8 cellular contexts compared by ENCODE assay signal in the genomic region with DNA sequence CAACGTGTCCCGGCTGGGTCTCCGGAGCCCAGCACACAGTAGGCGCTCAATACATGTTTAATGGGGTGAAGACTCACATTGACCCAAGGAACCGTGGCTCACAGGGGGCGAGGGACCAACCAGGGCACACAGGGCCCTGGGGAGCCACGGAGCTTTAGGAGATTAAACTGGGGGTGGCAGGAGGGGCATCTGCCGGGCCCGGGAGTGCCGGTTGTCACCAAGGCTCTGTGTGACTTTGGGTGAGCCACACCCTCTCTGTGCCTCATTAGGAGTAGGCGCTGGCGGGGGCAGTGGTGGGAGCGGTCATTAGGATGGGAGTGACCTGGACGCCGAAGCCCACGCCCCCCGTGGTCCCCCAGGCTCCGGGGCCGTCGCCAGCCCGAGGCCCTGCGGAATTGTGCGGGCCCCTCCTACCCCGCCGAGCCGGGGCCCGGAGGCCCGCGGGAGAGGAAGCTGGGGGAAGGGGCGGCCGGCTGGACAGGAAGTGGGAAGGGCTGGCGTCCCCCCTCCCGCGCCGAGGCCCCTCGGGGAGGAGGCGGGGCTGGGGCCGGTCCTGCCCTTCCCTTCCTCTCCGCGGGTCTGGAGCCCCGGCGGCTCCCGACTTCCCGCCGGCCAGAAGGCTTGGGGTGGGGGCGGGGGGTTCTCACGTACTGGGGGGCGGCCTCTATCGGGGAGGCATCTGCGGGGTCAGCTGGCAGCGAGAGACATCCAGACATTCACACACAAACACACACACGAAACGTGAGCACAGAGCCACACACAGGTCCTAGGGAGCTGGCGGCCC. TPM values are rescaled to one million over a fixed set of nuclear protein-coding genes. Genes with fewer than 3 reads are reported as not detected.
DNase-seq lines count a peak whose midpoint lies in the region; ATAC-seq and TF ChIP-seq lines count a peak whose summit lies in the region.

No MANE protein-coding gene starts in this region.

- DNase-seq in Ammon's horn (ENCODE audit: low spot score): peak; percentile 66
- peak; percentile 82 for DNase-seq in GM13976 (ENCODE audit: low spot score)
- peak; percentile 83 for DNase-seq in NCI-H748 (lab: John Stamatoyannopoulos, UW; ENCODE audit: unreplicated experiment)
- peak; percentile 92 for DNase-seq in Right ventricle myocardium inferior (ENCODE audit: missing footprints)

- no peaks in the 10 kb centered on the region for H3K36me3 Mint-ChIP-seq in activated naive CD4-positive, alpha-beta T cell treated with anti-CD3 and anti-CD28 coated beads, Interleukin-2, amount 50 U/mL, for 24 hours

- peak overlapping the region; percentile 72 for H3K27ac ChIP-seq in neutrophil

- H3K36me3 ChIP-seq in neutrophil: no peaks in the 10 kb centered on the region

- peaks cover 95% of the 10 kb centered on the region for H3K27me3 ChIP-seq in neutrophil

- peaks cover 14% of the 10 kb centered on the region for H3K27me3 Mint-ChIP-seq in activated naive CD4-positive, alpha-beta T cell treated with anti-CD3 and anti-CD28 coated beads, Interleukin-2, amount 50 U/mL, for 24 hours

- peaks cover 60% of the 10 kb centered on the region for H3K4me1 Mint-ChIP-seq in activated naive CD4-positive, alpha-beta T cell treated with anti-CD3 and anti-CD28 coated beads, Interleukin-2, amount 50 U/mL, for 24 hours

- H3K4me1 ChIP-seq in neutrophil (ENCODE audit: control insufficient read depth in 1 of 2, insufficient read depth in 1 of 2, low read depth in 1 of 2, low read length in 1 of 2): peaks cover 53 to 54% of the 10 kb centered on the region in 2 experiments

- no peak for TF ChIP-seq CTCF in GM13976 (IDR thresholded peaks at IDR 0.05; ENCODE audit: borderline replicate concordance, control extremely low read depth, extremely low read depth, insufficient read depth, missing control alignments)
- TF ChIP-seq CTCF in neutrophil (IDR thresholded peaks at IDR 0.05): peak; percentile 22

- no peaks in the 10 kb centered on the region for H3K9me3 Mint-ChIP-seq in activated naive CD4-positive, alpha-beta T cell treated with anti-CD3 and anti-CD28 coated beads, Interleukin-2, amount 50 U/mL, for 24 hours

- intact Hi-C loops in Right ventricle myocardium inferior (cut with DNase I): loop anchor here (5.0 kb wide), 1 partner anchor 135 kb away; the partner anchor contains the start of gene JUND

- ATAC-seq in Right ventricle myocardium inferior: peak; percentile 64
- no peak for ATAC-seq in HG03045 (IDR thresholded peaks at IDR 0.05; ENCODE audit: unreplicated experiment)
- no peak for ATAC-seq in GM21717 (IDR thresholded peaks at IDR 0.05; ENCODE audit: unreplicated experiment)

- peak overlapping the region; percentile 86 for H3K4me3 Mint-ChIP-seq in activated naive CD4-positive, alpha-beta T cell treated with anti-CD3 and anti-CD28 coated beads, Interleukin-2, amount 50 U/mL, for 24 hours

- in situ Hi-C loops in GM13976 (cut with MboI; ENCODE audit: low sequenced_read_pairs, unreplicated experiment): no loop called here

- H3K9me3 ChIP-seq in neutrophil: no peaks in the 10 kb centered on the region

- H3K4me3 ChIP-seq in neutrophil (ENCODE audit: low read depth in 1 of 2, low read length in 1 of 2): peak overlapping the region; percentile 59 to 77

- peak overlapping the region; percentile 23 for H3K27ac Mint-ChIP-seq in activated naive CD4-positive, alpha-beta T cell treated with anti-CD3 and anti-CD28 coated beads, Interleukin-2, amount 50 U/mL, for 24 hours

RNA-seq across cellular contexts. Expression of gene SSBP4, which starts 1.8 kb away (rescaled TPM):
- total RNA-seq in Right ventricle myocardium inferior: 36.2 TPM

RNA-seq across cellular contexts. Expression of gene LRRC25, which starts 20.0 kb away (rescaled TPM):
- total RNA-seq in Right ventricle myocardium inferior: 5.0 TPM

RNA-seq across cellular contexts. Expression of gene ISYNA1, which starts 20.5 kb away (rescaled TPM):
- 26.0 TPM for total RNA-seq in Right ventricle myocardium inferior

RNA-seq across cellular contexts. Expression of gene GDF15, which starts 31.5 kb away (rescaled TPM):
- total RNA-seq in Right ventricle myocardium inferior: 0.46 TPM
